ENCODE assay signal across 13 cellular contexts in genomic region chr1:19639999-19640362, GRCh38. TPM values are rescaled to one million over a fixed set of nuclear protein-coding genes. Genes with fewer than 3 reads are reported as not detected.
DNase-seq lines count a peak whose midpoint lies in the region; ATAC-seq, FAIRE-seq and TF ChIP-seq lines count a peak whose summit lies in the region.
"Had no signal": no experiment of that assay in that cellular context is flagged by ENCODE, and none has a peak within 500 bp of the region (broad histone marks: within the 10 kb centered on the region; RNA-seq: fewer than 3 reads in every experiment).

No MANE protein-coding gene starts in this region.

- no peak overlapping the region for H3K9ac ChIP-seq in keratinocyte (ENCODE audit: control insufficient read depth, extremely low read depth, insufficient read depth, low read length)

- no peaks in the 10 kb centered on the region for H3K9me3 Mint-ChIP-seq in stimulated activated effector memory CD8-positive, alpha-beta T cell treated with anti-CD3 and anti-CD28 coated beads, Interleukin-12 subunit alpha, Interleukin-12 subunit beta, amount 100 ng/mL, for 72 hours
- H3K9me3 Mint-ChIP-seq: activated naive CD8-positive, alpha-beta T cell treated with anti-CD3 and anti-CD28 coated beads, Interleukin-2, amount 50 U/mL, for 24 hours had no signal

- no peaks in the 10 kb centered on the region for H3K9me1 ChIP-seq in keratinocyte (ENCODE audit: control insufficient read depth, extremely low read depth, insufficient read depth, low read length)

- TF ChIP-seq POLR2A in stomach (IDR thresholded peaks at IDR 0.05), result no peak

- no peak for ATAC-seq in stimulated activated effector memory CD8-positive, alpha-beta T cell treated with anti-CD3 and anti-CD28 coated beads, Interleukin-12 subunit alpha, Interleukin-12 subunit beta, amount 100 ng/mL, for 72 hours
- ATAC-seq: activated naive CD8-positive, alpha-beta T cell treated with anti-CD3 and anti-CD28 coated beads, Interleukin-2, amount 50 U/mL, for 24 hours had no signal

- H4K20me1 ChIP-seq in keratinocyte (ENCODE audit: control insufficient read depth, extremely low read depth, insufficient read depth, low read length), result no peaks in the 10 kb centered on the region

- no peak for FAIRE-seq in keratinocyte (lab: Jason Lieb, UNC)

- H3K36me3 ChIP-seq in keratinocyte (ENCODE audit: control insufficient read depth in 2 of 2, extremely low read depth in 1 of 2, insufficient read depth in 2 of 2, low read length in 2 of 2), result no peaks in the 10 kb centered on the region
- H3K36me3 ChIP-seq in stomach, result no peaks in the 10 kb centered on the region

- H3K27me3 ChIP-seq in keratinocyte (ENCODE audit: control insufficient read depth, extremely low read depth, insufficient read depth, low read length) (no peaks in the 10 kb centered on the region), stomach (peaks cover 0 to 18% (median 0%) of the 10 kb centered on the region in 3 donors)

- H3K4me3 Mint-ChIP-seq in stimulated activated effector memory CD8-positive, alpha-beta T cell treated with anti-CD3 and anti-CD28 coated beads, Interleukin-12 subunit alpha, Interleukin-12 subunit beta, amount 100 ng/mL, for 72 hours, result no peak overlapping the region
- H3K4me3 Mint-ChIP-seq: activated naive CD8-positive, alpha-beta T cell treated with anti-CD3 and anti-CD28 coated beads, Interleukin-2, amount 50 U/mL, for 24 hours had no signal

- H3K4me3 ChIP-seq in keratinocyte (ENCODE audit: control insufficient read depth in 2 of 3, extremely low read depth in 1 of 3, insufficient read depth in 2 of 3, low read depth in 1 of 3, low read length in 3 of 3), result no peak overlapping the region
- no peak overlapping the region for H3K4me3 ChIP-seq in stomach

- H3K79me2 ChIP-seq in keratinocyte (ENCODE audit: control insufficient read depth, insufficient read depth, low read length), result peaks cover 5% of the 10 kb centered on the region

- no peak for TF ChIP-seq EP300 in stomach (IDR thresholded peaks at IDR 0.05)

- no peaks in the 10 kb centered on the region for H3K36me3 Mint-ChIP-seq in stimulated activated effector memory CD8-positive, alpha-beta T cell treated with anti-CD3 and anti-CD28 coated beads, Interleukin-12 subunit alpha, Interleukin-12 subunit beta, amount 100 ng/mL, for 72 hours

- WGBS in stomach, 5 donors, result 40 to 61% (median 54%) methylated on average over 3 of the region's 3 CpGs

- H2AFZ ChIP-seq in keratinocyte (ENCODE audit: control insufficient read depth, low read length), result no peak overlapping the region

- H3K9me3 ChIP-seq in keratinocyte (ENCODE audit: control insufficient read depth, low read depth, low read length), result no peaks in the 10 kb centered on the region
- H3K9me3 ChIP-seq in stomach, result no peaks in the 10 kb centered on the region

- no peak overlapping the region for H3K27ac Mint-ChIP-seq in stimulated activated effector memory CD8-positive, alpha-beta T cell treated with anti-CD3 and anti-CD28 coated beads, Interleukin-12 subunit alpha, Interleukin-12 subunit beta, amount 100 ng/mL, for 72 hours
- H3K27ac Mint-ChIP-seq: activated naive CD8-positive, alpha-beta T cell treated with anti-CD3 and anti-CD28 coated beads, Interleukin-2, amount 50 U/mL, for 24 hours had no signal

- H3K4me1 ChIP-seq in keratinocyte (ENCODE audit: control insufficient read depth, extremely low read depth, insufficient read depth, low read length) (peaks cover 30% of the 10 kb centered on the region), stomach (peaks cover 13 to 40% (median 25%) of the 10 kb centered on the region in 4 donors)

- H3K4me2 ChIP-seq in keratinocyte (ENCODE audit: control insufficient read depth, extremely low read depth, insufficient read depth, low read depth, low read length), result peak overlapping the region; percentile 24

- intact Hi-C loops in stomach (cut with DNase I; ENCODE audit: low total_unique reads), result no loop called here

- DNase-seq in LHCN-M2 (ENCODE audit: low read depth), result peak; percentile 50
- peak; percentile 69 for DNase-seq in amniotic epithelial cell (ENCODE audit: low read depth)
- no peak for DNase-seq in keratinocyte (ENCODE audit: low read depth, low spot score)
- no peak for DNase-seq in stomach
- no peak for DNase-seq in cerebellar nuclear complex (lab: John Stamatoyannopoulos, UW)
- no peak for DNase-seq in stimulated activated effector memory CD8-positive, alpha-beta T cell treated with anti-CD3 and anti-CD28 coated beads, Interleukin-12 subunit alpha, Interleukin-12 subunit beta, amount 100 ng/mL, for 72 hours (ENCODE audit: low spot score in 2 of 2)
- no peak for DNase-seq in EL
- DNase-seq: activated CD8-positive, alpha-beta memory T cell treated with anti-CD3 and anti-CD28 coated beads, Interleukin-2, amount 50 U/mL, for 4 hours; activated naive CD8-positive, alpha-beta T cell treated with anti-CD3 and anti-CD28 coated beads, Interleukin-2, amount 50 U/mL, for 24 hours; cortex of kidney; kidney glomerular epithelial cell had no signal

- dilution Hi-C loops in keratinocyte (cut with MboI; ENCODE audit: extremely low pct_ligation_motif_present, low sequenced_read_pairs), result loop anchor here (25.0 kb wide), 1 partner anchor 203 kb away; no protein-coding TSS in a partner anchor

- H3K27ac ChIP-seq in keratinocyte (ENCODE audit: control insufficient read depth, insufficient read depth, low read length) (peak overlapping the region; percentile 4), stomach (peak overlapping the region in 3 of 5 donors; percentile 34 to 57 (median 44))

- H3K4me1 Mint-ChIP-seq in stimulated activated effector memory CD8-positive, alpha-beta T cell treated with anti-CD3 and anti-CD28 coated beads, Interleukin-12 subunit alpha, Interleukin-12 subunit beta, amount 100 ng/mL, for 72 hours, result peaks cover 14% of the 10 kb centered on the region

- TF ChIP-seq CTCF in keratinocyte (optimal IDR thresholded peaks at IDR 0.05 in 1 of 3, IDR thresholded peaks at IDR 0.05 in 1 of 3, conservative IDR thresholded peaks at IDR 0.05 in 1 of 3; ENCODE audit: extremely low read depth in 1 of 3, insufficient read depth in 2 of 3, low read length in 3 of 3) (no peak), stomach (IDR thresholded peaks at IDR 0.05) (no peak)

RNA-seq across cellular contexts. Expression of gene NBL1, which starts 4.1 kb away (rescaled TPM):
- total RNA-seq in LHCN-M2 (2014; rRNA removed) (7.4 and 9.0 TPM in 2 replicates), stomach (100 to 1,000 TPM in 1 of 5 donors, 10 to 100 TPM in 4; 63.2 to 257 (median 83.5) TPM)
- polyA plus RNA-seq in LHCN-M2 (2012), result 24.1 TPM
- polyA plus RNA-seq in keratinocyte (44.6 to 114 TPM (median 74.5 TPM) in 3 replicates), stomach (100 to 1,000 TPM; 111 to 200 (median 121) TPM)
- 12.2 TPM for polyA plus RNA-seq in keratinocyte (2011; ENCODE audit: low read depth)
- polyA plus RNA-seq in keratinocyte (2011; cell fraction: cytosol; rRNA removed), result 49.2 and 113 TPM in 2 replicates
- polyA plus RNA-seq in keratinocyte (2011; cell fraction: nucleus; rRNA removed), result 38.6 and 46.1 TPM in 2 replicates
- 65.3 and 97.4 TPM in 2 replicates for polyA plus RNA-seq in keratinocyte (2012; ENCODE audit: low replicate concordance)
- polyA minus RNA-seq in keratinocyte, result 120 to 212 TPM (median 132 TPM) in 3 replicates
- 77.5 TPM for polyA minus RNA-seq in keratinocyte (2011; cell fraction: cytosol; rRNA and poly(A)+ RNA removed)
- 20.6 and 27.1 TPM in 2 replicates for polyA minus RNA-seq in keratinocyte (2011; cell fraction: nucleus; rRNA and poly(A)+ RNA removed)

RNA-seq across cellular contexts. Expression of gene HTR6, which starts 24.7 kb away (rescaled TPM):
- total RNA-seq in LHCN-M2 (2014; rRNA removed) (not detected in 2 replicates), stomach (not detected)
- not detected for polyA plus RNA-seq in LHCN-M2 (2012)
- polyA plus RNA-seq in keratinocyte (not detected in 3 replicates), stomach (not detected)
- polyA plus RNA-seq in keratinocyte (2011; ENCODE audit: low read depth), result not detected
- not detected in 2 replicates for polyA plus RNA-seq in keratinocyte (2011; cell fraction: cytosol; rRNA removed)
- polyA plus RNA-seq in keratinocyte (2011; cell fraction: nucleus; rRNA removed), result not detected in 2 replicates
- polyA plus RNA-seq in keratinocyte (2012; ENCODE audit: low replicate concordance), result not detected in 2 replicates
- not detected in 3 replicates for polyA minus RNA-seq in keratinocyte
- not detected for polyA minus RNA-seq in keratinocyte (2011; cell fraction: cytosol; rRNA and poly(A)+ RNA removed)
- not detected in 2 replicates for polyA minus RNA-seq in keratinocyte (2011; cell fraction: nucleus; rRNA and poly(A)+ RNA removed)
- total RNA-seq: glomerular endothelial cell had no signal
- polyA plus RNA-seq: neural cell had no signal

Comparison
In these comparisons a context has a peak if more than half of its experiments do, and no peak if none do; other contexts are left out.
1. DNase-seq: peak in LHCN-M2 (single experiment) and amniotic epithelial cell (single experiment); none in keratinocyte (single experiment), stomach (single experiment), cerebellar nuclear complex (0 of 2), stimulated activated effector memory CD8-positive, alpha-beta T cell treated with anti-CD3 and anti-CD28 coated beads, Interleukin-12 subunit alpha, Interleukin-12 subunit beta, amount 100 ng/mL, for 72 hours (0 of 2) and EL (single experiment).